Comparison of ENCODE assay signal across 9 cellular contexts in genomic region chr6:93419304-93420162, GRCh38. TPM values are rescaled to one million over a fixed set of nuclear protein-coding genes. Genes with fewer than 3 reads are reported as not detected.
DNase-seq lines count a peak whose midpoint lies in the region; ATAC-seq and TF ChIP-seq lines count a peak whose summit lies in the region.
"Had no signal": no experiment of that assay in that cellular context is flagged by ENCODE, and none has a peak within 500 bp of the region (broad histone marks: within the 10 kb centered on the region; RNA-seq: fewer than 3 reads in every experiment).

Gene EPHA7, minus strand, starts transcription at chr6:93419559. Its CDS starts 218 bp downstream, at chr6:93419341.

- H2BK15ac ChIP-seq in neuronal stem cell (ENCODE audit: low read length) = peak within 1 kb of the TSS; percentile 75

- H3K18ac ChIP-seq in neuronal stem cell (ENCODE audit: low read length) = peak within 1 kb of the TSS; percentile 97

- no peak for TF ChIP-seq CTCF in upper lobe of right lung (IDR thresholded peaks at IDR 0.05)

- peaks cover 0 to 4% of the 10 kb centered on the region in 2 donors for H3K4me1 ChIP-seq in neuronal stem cell (ENCODE audit: control insufficient read depth in 2 of 2, insufficient read depth in 1 of 2, low read depth in 1 of 2, low read length in 2 of 2)
- peaks cover 33% of the 10 kb centered on the region for H3K4me1 ChIP-seq in upper lobe of right lung

- peak within 1 kb of the TSS; percentile 62 to 92 for H3K4me3 ChIP-seq in neuronal stem cell (ENCODE audit: low read length in 2 of 2)
- peak within 1 kb of the TSS; percentile 42 for H3K4me3 ChIP-seq in upper lobe of right lung

- H2BK120ac ChIP-seq in neuronal stem cell (ENCODE audit: low read depth, low read length) = no peak within 1 kb of the TSS

- H3K9ac ChIP-seq in neuronal stem cell (ENCODE audit: low read depth, low read length, poor library complexity) = peak within 1 kb of the TSS; percentile 92

- no peak within 1 kb of the TSS for H2BK12ac ChIP-seq in neuronal stem cell (ENCODE audit: low read length)

- peak within 1 kb of the TSS; percentile 82 for H3K4me2 ChIP-seq in neuronal stem cell (ENCODE audit: insufficient read depth, low read length, poor library complexity, severe bottlenecking)

- no peaks in the 10 kb centered on the region for H3K36me3 ChIP-seq in neuronal stem cell (replicated peaks in 1 of 2; ENCODE audit: control insufficient read depth in 2 of 2, insufficient read depth in 2 of 2, low read length in 2 of 2)
- no peaks in the 10 kb centered on the region for H3K36me3 ChIP-seq in upper lobe of right lung

- no peak within 1 kb of the TSS for H4K8ac ChIP-seq in neuronal stem cell (ENCODE audit: low read depth, low read length)

- no CpG with 5 or more reads among the region's 50 CpGs for WGBS in neuronal stem cell (ENCODE audit: extremely low coverage in 2 of 2, insufficient read length in 2 of 2, insufficient replicate concordance in 1 of 2), 2 donors

- no peak within 1 kb of the TSS for H4K91ac ChIP-seq in neuronal stem cell (ENCODE audit: low read depth, low read length, poor library complexity)

- H3K79me1 ChIP-seq in neuronal stem cell (ENCODE audit: low read depth, low read length) = peaks cover 3% of the 10 kb centered on the region

- peak within 1 kb of the TSS; percentile 87 for H2BK5ac ChIP-seq in neuronal stem cell (ENCODE audit: low read length)

- H3K27ac ChIP-seq in neuronal stem cell (replicated peaks; ENCODE audit: low read length) (peak within 1 kb of the TSS; percentile 89), upper lobe of right lung (no peak within 1 kb of the TSS)

- peak within 1 kb of the TSS; percentile 11 for H3K4ac ChIP-seq in neuronal stem cell (ENCODE audit: low read length)

- intact Hi-C loops in Right ventricle myocardium superior (cut with DNase I) = no loop called here
- intact Hi-C loops in upper lobe of right lung (cut with DNase I) = no loop called here

- H3K9me3 ChIP-seq in neuronal stem cell (replicated peaks in 1 of 2; ENCODE audit: control insufficient read depth in 2 of 2, insufficient read depth in 1 of 2, low read depth in 1 of 2, low read length in 2 of 2) (no peaks in the 10 kb centered on the region), upper lobe of right lung (no peaks in the 10 kb centered on the region)

- ATAC-seq in GM19468 (IDR thresholded peaks at IDR 0.05; ENCODE audit: extremely low read depth, unreplicated experiment) (peak; percentile 87), HG03558 (IDR thresholded peaks at IDR 0.05; ENCODE audit: extremely low read depth, unreplicated experiment) (peak; percentile 78), Right ventricle myocardium superior (ENCODE audit: poor library complexity) (peak; percentile 98), upper lobe of right lung (peak; percentile 98)

- H3K27me3 ChIP-seq in neuronal stem cell (ENCODE audit: control insufficient read depth in 3 of 3, insufficient read depth in 3 of 3, low read depth in 1 of 3, low read length in 3 of 3) (no peaks in the 10 kb centered on the region), upper lobe of right lung (peaks cover 79% of the 10 kb centered on the region)

- peak within 1 kb of the TSS; percentile 65 for H3K23ac ChIP-seq in neuronal stem cell (ENCODE audit: low read depth, low read length, poor library complexity)

- peak within 1 kb of the TSS; percentile 56 for H2AK5ac ChIP-seq in neuronal stem cell (ENCODE audit: low read depth, low read length)

- H3K14ac ChIP-seq in neuronal stem cell (ENCODE audit: low read length) = peak within 1 kb of the TSS; percentile 56

- H2AFZ ChIP-seq in neuronal stem cell (ENCODE audit: low read length) = peak within 1 kb of the TSS; percentile 98

- DNase-seq in COR-L47 (lab: John Stamatoyannopoulos, UW) (peak; percentile 98), NCI-H69 (lab: John Stamatoyannopoulos, UW) (peak; percentile 100), amniotic epithelial cell (ENCODE audit: low read depth) (peak; percentile 87), Right ventricle myocardium superior (peak; percentile 92), neuronal stem cell (ENCODE audit: low spot score) (peak; percentile 97), upper lobe of right lung (peak; percentile 93)

RNA-seq across cellular contexts. Expression of gene EPHA7, which starts in this region (rescaled TPM):
- total RNA-seq in Right ventricle myocardium superior (2.4 TPM), upper lobe of right lung (0.14 TPM)
- polyA plus RNA-seq in neuronal stem cell (2013, experiment 1 of 2) = 7.5 TPM
- polyA plus RNA-seq in neuronal stem cell (2013, experiment 2 of 2) = 7.8 TPM
- total RNA-seq: T-helper 1 cell treated with Interleukin-12 subunit alpha and Interleukin-12 subunit beta and Interleukin-4 antibody, amounts not matched to agents 30 ng/mL and 1 ng/mL, for 36 hours had no signal

Comparison
In these comparisons a context has a peak if more than half of its experiments do, and no peak if none do; other contexts are left out.
1. Peak in DNase-seq, ATAC-seq and H3K4me3 ChIP-seq in upper lobe of right lung; RNA of the gene not detected or under 1 TPM.